Comparison of ENCODE assay signal across 9 cellular contexts in genomic region chr3:132399054-132399929, GRCh38. TPM values are rescaled to one million over a fixed set of nuclear protein-coding genes. Genes with fewer than 3 reads are reported as not detected.
DNase-seq lines count a peak whose midpoint lies in the region; ATAC-seq and TF ChIP-seq lines count a peak whose summit lies in the region.
"Had no signal": no experiment of that assay in that cellular context is flagged by ENCODE, and none has a peak within 500 bp of the region (broad histone marks: within the 10 kb centered on the region; RNA-seq: fewer than 3 reads in every experiment).

No MANE protein-coding gene starts in this region.

- no peak overlapping the region for H3K27ac Mint-ChIP-seq in activated naive CD4-positive, alpha-beta T cell treated with anti-CD3 and anti-CD28 coated beads for 36 hours
- H3K27ac Mint-ChIP-seq in type B pancreatic cell, result no peak overlapping the region

- H3K27me3 ChIP-seq in mammary epithelial cell (ENCODE audit: insufficient read depth, low read length), result no peaks in the 10 kb centered on the region

- CTCF ChIA-PET in activated naive CD4-positive, alpha-beta T cell treated with anti-CD3 and anti-CD28 coated beads for 36 hours (lab: Charles Lee), result interaction anchor here (0.6 to 6.6 kb wide), 6 partner anchors 8 to 360 kb away, joined by 3 to 87 read pairs (median 4); no protein-coding TSS in a partner anchor
- CTCF ChIA-PET in mammary epithelial cell (lab: Charles Lee; ENCODE audit: low non-redundant PET), result interaction anchor here (0.6 to 1.0 kb wide), 2 partner anchors 48 to 142 kb away, joined by 4 to 5 read pairs; no protein-coding TSS in a partner anchor

- no peaks in the 10 kb centered on the region for H3K4me1 Mint-ChIP-seq in activated naive CD4-positive, alpha-beta T cell treated with anti-CD3 and anti-CD28 coated beads for 36 hours (ENCODE audit: low read depth)
- H3K4me1 Mint-ChIP-seq in type B pancreatic cell (ENCODE audit: unreplicated experiment), result no peaks in the 10 kb centered on the region
- H3K4me1 Mint-ChIP-seq: central memory CD8-positive, alpha-beta T cell had no signal

- H3K4me1 ChIP-seq in mammary epithelial cell (ENCODE audit: insufficient read depth, low read length), result no peaks in the 10 kb centered on the region

- peak; percentile 59 for ATAC-seq in HG03045 (IDR thresholded peaks at IDR 0.05; ENCODE audit: unreplicated experiment)
- ATAC-seq in left colon, result peak; percentile 67
- no peak for ATAC-seq in GM19455 (IDR thresholded peaks at IDR 0.05; ENCODE audit: unreplicated experiment)

- H3K4me3 ChIP-seq in mammary epithelial cell (replicated peaks in 1 of 3; ENCODE audit: insufficient read depth in 1 of 3, low read depth in 2 of 3, low read length in 3 of 3), result no peak overlapping the region

- H3K4me2 ChIP-seq in mammary epithelial cell (ENCODE audit: insufficient read depth, low read depth, low read length), result no peak overlapping the region

- intact Hi-C loops in activated naive CD4-positive, alpha-beta T cell treated with anti-CD3 and anti-CD28 coated beads for 36 hours (cut with micrococcal nuclease), result loop anchor here (1.0 to 10.0 kb wide), 4 partner anchors 47 to 604 kb away; no protein-coding TSS in a partner anchor
- intact Hi-C loops in mammary epithelial cell (cut with micrococcal nuclease), result loop anchor here (1.0 to 10.0 kb wide), 5 partner anchors 47 to 607 kb away; partner anchors contain the start of gene CPNE4
- intact Hi-C loops in left colon (cut with DNase I, micrococcal nuclease), result no loop called here

- no peaks in the 10 kb centered on the region for H3K79me2 ChIP-seq in mammary epithelial cell (ENCODE audit: insufficient read depth, low read length)

- no peak overlapping the region for H3K27ac ChIP-seq in mammary epithelial cell (ENCODE audit: insufficient read depth, low read depth, low read length)

- peak; percentile 44 for DNase-seq in activated naive CD4-positive, alpha-beta T cell treated with anti-CD3 and anti-CD28 coated beads for 36 hours
- DNase-seq in activated naive CD4-positive, alpha-beta T cell treated with anti-CD3 and anti-CD28 coated beads, Interleukin-2, amount 50 U/mL, for 16 hours, result no peak
- DNase-seq in NOMO-1 treated with DMSO at 0.1 percent for 48 hours (lab: John Stamatoyannopoulos, UW; ENCODE audit: unreplicated experiment) (peak; percentile 82), mammary epithelial cell (peak; percentile 47), left colon (no peak), type B pancreatic cell (ENCODE audit: extremely low spot score, unreplicated experiment) (no peak)

- no peaks in the 10 kb centered on the region for H3K27me3 Mint-ChIP-seq in activated naive CD4-positive, alpha-beta T cell treated with anti-CD3 and anti-CD28 coated beads for 36 hours (ENCODE audit: low read depth)
- peaks cover 9% of the 10 kb centered on the region for H3K27me3 Mint-ChIP-seq in type B pancreatic cell

- TF ChIP-seq CTCF in mammary epithelial cell (conservative IDR thresholded peaks at IDR 0.05 in 1 of 2, IDR thresholded peaks at IDR 0.05 in 1 of 2; ENCODE audit: extremely low read depth in 1 of 2, insufficient read depth in 1 of 2, low read depth in 1 of 2, low read length in 2 of 2) (peak; percentile 85 to 86), type B pancreatic cell (conservative IDR thresholded peaks at IDR 0.05) (peak; percentile 92)

- no peaks in the 10 kb centered on the region for H4K20me1 ChIP-seq in mammary epithelial cell (ENCODE audit: insufficient read depth, low read length)

- no peak overlapping the region for H3K9ac ChIP-seq in mammary epithelial cell (ENCODE audit: insufficient read depth, low read length)

- dilution Hi-C loops in mammary epithelial cell (cut with HindIII; ENCODE audit: low sequenced_read_pairs), result no loop called here

- no peaks in the 10 kb centered on the region for H3K36me3 ChIP-seq in mammary epithelial cell (ENCODE audit: insufficient read depth, low read length)

- BruUV-seq in mammary epithelial cell (replicated peaks; lab: Mats Ljungman, UMichigan), result no TSS peak

- no peaks in the 10 kb centered on the region for H3K9me3 Mint-ChIP-seq in activated naive CD4-positive, alpha-beta T cell treated with anti-CD3 and anti-CD28 coated beads for 36 hours
- peaks cover 3% of the 10 kb centered on the region for H3K9me3 Mint-ChIP-seq in type B pancreatic cell
- H3K9me3 Mint-ChIP-seq: central memory CD8-positive, alpha-beta T cell had no signal

- H2AFZ ChIP-seq in mammary epithelial cell (ENCODE audit: low read depth, low read length), result no peak overlapping the region

- no peaks in the 10 kb centered on the region for H3K36me3 Mint-ChIP-seq in activated naive CD4-positive, alpha-beta T cell treated with anti-CD3 and anti-CD28 coated beads for 36 hours (ENCODE audit: low read depth)
- no peaks in the 10 kb centered on the region for H3K36me3 Mint-ChIP-seq in type B pancreatic cell

- in situ Hi-C loops in mammary epithelial cell (cut with MboI; ENCODE audit: low sequenced_read_pairs in 2 of 2), result loop anchor here in 1 of 2 donors (5.0 kb wide), 1 partner anchor 52 kb away; no protein-coding TSS in a partner anchor

- no peak overlapping the region for H3K4me3 Mint-ChIP-seq in activated naive CD4-positive, alpha-beta T cell treated with anti-CD3 and anti-CD28 coated beads for 36 hours
- no peak overlapping the region for H3K4me3 Mint-ChIP-seq in type B pancreatic cell
- H3K4me3 Mint-ChIP-seq: central memory CD8-positive, alpha-beta T cell had no signal

- 43% methylated on average over 5 of the region's 5 CpGs for WGBS in mammary epithelial cell (ENCODE audit: low coverage, missing lambda C conversion rate)

- no peaks in the 10 kb centered on the region for H3K9me3 ChIP-seq in mammary epithelial cell (replicated peaks; ENCODE audit: insufficient read depth, low read length)

RNA-seq across cellular contexts. Expression of gene DNAJC13, which starts 18.0 kb away (rescaled TPM):
- 10 to 100 TPM; 32.8 to 33.6 TPM for total RNA-seq in activated naive CD4-positive, alpha-beta T cell treated with anti-CD3 and anti-CD28 coated beads for 36 hours
- total RNA-seq in mammary epithelial cell, result 10 to 100 TPM; 38.0 to 43.8 TPM
- 15.2 TPM for polyA plus RNA-seq in mammary epithelial cell
- 31.1 TPM for polyA minus RNA-seq in mammary epithelial cell
- total RNA-seq in left colon, result 10 to 100 TPM; 47.9 to 49.4 TPM
- total RNA-seq in type B pancreatic cell (ENCODE audit: low replicate concordance), result 30.8 and 34.0 TPM in 2 replicates

Comparison
In these comparisons a context has a peak if more than half of its experiments do, and no peak if none do; other contexts are left out.
1. DNase-seq: peak in activated naive CD4-positive, alpha-beta T cell treated with anti-CD3 and anti-CD28 coated beads for 36 hours (single experiment), NOMO-1 treated with DMSO at 0.1 percent for 48 hours (single experiment) and mammary epithelial cell (single experiment); none in activated naive CD4-positive, alpha-beta T cell treated with anti-CD3 and anti-CD28 coated beads, Interleukin-2, amount 50 U/mL, for 16 hours (single experiment), left colon (0 of 2) and type B pancreatic cell (single experiment).
2. intact Hi-C loops: an anchor here in activated naive CD4-positive, alpha-beta T cell treated with anti-CD3 and anti-CD28 coated beads for 36 hours (1.0 to 10.0 kb wide) and mammary epithelial cell (1.0 to 10.0 kb wide); none called in left colon.